In genomic region chr6:90413867-90414266, GRCh38 we compare ENCODE assay signal across 8 cellular contexts.
A peak's percentile ranks its signal among the peaks of the same experiment; 100 is the strongest.
DNase-seq lines count a peak whose midpoint lies in the region; ATAC-seq, FAIRE-seq and TF ChIP-seq lines count a peak whose summit lies in the region.

No MANE protein-coding gene starts in this region.

- peaks cover 5% of the 10 kb centered on the region for H3K36me3 Mint-ChIP-seq in activated T-helper 1 cell treated with anti-CD3 and anti-CD28 coated beads, Interleukin-12 subunit alpha, Interleukin-12 subunit beta, Interleukin-2, Interleukin-4 antibody, amounts not matched to agents 30 ng/mL and 10 ng/mL and 1 ng/mL, durations not matched to agents 14 hours and 24 hours and 36 hours (ENCODE audit: low read depth)

- DNase-seq in GM12892 (ENCODE audit: insufficient read length) (peak; percentile 30), NCI-H748 treated with DMSO at 0.1 percent for 48 hours (lab: John Stamatoyannopoulos, UW) (peak; percentile 64), left ventricle myocardium inferior (no peak), spleen (peak; percentile 81), SKM-1 (lab: John Stamatoyannopoulos, UW; ENCODE audit: unreplicated experiment) (no peak)
- DNase-seq in activated T-helper 1 cell treated with anti-CD3 and anti-CD28 coated beads, Interleukin-12 subunit alpha, Interleukin-12 subunit beta, Interleukin-2, Interleukin-4 antibody, amounts not matched to agents 30 ng/mL and 10 ng/mL and 1 ng/mL, durations not matched to agents 14 hours and 24 hours and 36 hours (ENCODE audit: low spot score) = peak; percentile 61

- intact Hi-C loops in activated T-helper 1 cell treated with anti-CD3 and anti-CD28 coated beads, Interleukin-12 subunit alpha, Interleukin-12 subunit beta, Interleukin-2, Interleukin-4 antibody, amounts not matched to agents 30 ng/mL and 10 ng/mL and 1 ng/mL, durations not matched to agents 14 hours and 24 hours and 36 hours (cut with micrococcal nuclease) = no loop called here
- intact Hi-C loops in left ventricle myocardium inferior (cut with micrococcal nuclease) (no loop called here), spleen (cut with DNase I; ENCODE audit: low total_unique reads) (no loop called here)

- H3K4me3 Mint-ChIP-seq in activated T-helper 1 cell treated with anti-CD3 and anti-CD28 coated beads, Interleukin-12 subunit alpha, Interleukin-12 subunit beta, Interleukin-2, Interleukin-4 antibody, amounts not matched to agents 30 ng/mL and 10 ng/mL and 1 ng/mL, durations not matched to agents 14 hours and 24 hours and 36 hours = peak overlapping the region; percentile 63

- H3K9me3 Mint-ChIP-seq in activated T-helper 1 cell treated with anti-CD3 and anti-CD28 coated beads, Interleukin-12 subunit alpha, Interleukin-12 subunit beta, Interleukin-2, Interleukin-4 antibody, amounts not matched to agents 30 ng/mL and 10 ng/mL and 1 ng/mL, durations not matched to agents 14 hours and 24 hours and 36 hours = no peaks in the 10 kb centered on the region

- H3K27me3 Mint-ChIP-seq in activated T-helper 1 cell treated with anti-CD3 and anti-CD28 coated beads, Interleukin-12 subunit alpha, Interleukin-12 subunit beta, Interleukin-2, Interleukin-4 antibody, amounts not matched to agents 30 ng/mL and 10 ng/mL and 1 ng/mL, durations not matched to agents 14 hours and 24 hours and 36 hours (ENCODE audit: insufficient read depth) = no peaks in the 10 kb centered on the region

- H3K4me1 Mint-ChIP-seq in activated T-helper 1 cell treated with anti-CD3 and anti-CD28 coated beads, Interleukin-12 subunit alpha, Interleukin-12 subunit beta, Interleukin-2, Interleukin-4 antibody, amounts not matched to agents 30 ng/mL and 10 ng/mL and 1 ng/mL, durations not matched to agents 14 hours and 24 hours and 36 hours (ENCODE audit: low read depth) = peaks cover 81% of the 10 kb centered on the region

- WGBS in spleen, 5 donors = 0 to 2% (median 1%) methylated on average over 8 of the region's 8 CpGs

- H3K27ac ChIP-seq in left ventricle myocardium inferior (replicated peaks) = no peak overlapping the region
- peak overlapping the region in 3 of 8 donors; percentile 28 to 54 (median 32) for H3K27ac ChIP-seq in spleen

- TF ChIP-seq CTCF in left ventricle myocardium inferior (IDR thresholded peaks at IDR 0.05; ENCODE audit: borderline replicate concordance) (no peak), spleen (IDR thresholded peaks at IDR 0.05 in 8 of 11, conservative IDR thresholded peaks at IDR 0.05 in 3 of 11) (peak in 2 of 11 experiments; percentile 30 to 67)

- no peaks in the 10 kb centered on the region for H3K27me3 ChIP-seq in left ventricle myocardium inferior (ENCODE audit: low read depth)
- no peaks in the 10 kb centered on the region for H3K27me3 ChIP-seq in spleen (replicated peaks in 1 of 7)

- peak; percentile 21 for FAIRE-seq in GM12892 (lab: Jason Lieb, UNC)

- peaks cover 19% of the 10 kb centered on the region for H3K4me1 ChIP-seq in left ventricle myocardium inferior
- H3K4me1 ChIP-seq in spleen = peaks cover 0 to 19% (median 13%) of the 10 kb centered on the region in 6 donors

- H3K9me3 ChIP-seq in left ventricle myocardium inferior (replicated peaks) (no peaks in the 10 kb centered on the region), spleen (no peaks in the 10 kb centered on the region)

- H3K36me3 ChIP-seq in left ventricle myocardium inferior (no peaks in the 10 kb centered on the region), spleen (no peaks in the 10 kb centered on the region)

- ATAC-seq in GM18873 (IDR thresholded peaks at IDR 0.05; ENCODE audit: low FRiP score, unreplicated experiment) (no peak), GM18858 (IDR thresholded peaks at IDR 0.05; ENCODE audit: unreplicated experiment) (no peak)

- H3K4me3 ChIP-seq in left ventricle myocardium inferior (peak overlapping the region; percentile 51), spleen (peak overlapping the region in 2 of 8 donors; percentile 16 to 54)

- TF ChIP-seq POLR2A in GM12892 (IDR thresholded peaks at IDR 0.05; ENCODE audit: low read depth, low read length) = no peak
- TF ChIP-seq POLR2A in spleen (IDR thresholded peaks at IDR 0.05) = peak in 1 of 3 donors; percentile 21

- H3K27ac Mint-ChIP-seq in activated T-helper 1 cell treated with anti-CD3 and anti-CD28 coated beads, Interleukin-12 subunit alpha, Interleukin-12 subunit beta, Interleukin-2, Interleukin-4 antibody, amounts not matched to agents 30 ng/mL and 10 ng/mL and 1 ng/mL, durations not matched to agents 14 hours and 24 hours and 36 hours = peak overlapping the region; percentile 95

Comparison
In these comparisons a context has a peak if more than half of its experiments do, and no peak if none do; other contexts are left out.
1. DNase-seq: peak in GM12892 (single experiment), NCI-H748 treated with DMSO at 0.1 percent for 48 hours (single experiment), activated T-helper 1 cell treated with anti-CD3 and anti-CD28 coated beads, Interleukin-12 subunit alpha, Interleukin-12 subunit beta, Interleukin-2, Interleukin-4 antibody, amounts not matched to agents 30 ng/mL and 10 ng/mL and 1 ng/mL, durations not matched to agents 14 hours and 24 hours and 36 hours (single experiment) and spleen (single experiment); none in left ventricle myocardium inferior (single experiment) and SKM-1 (single experiment).